Comparison of ENCODE assay signal across 8 cellular contexts in the genomic region with DNA sequence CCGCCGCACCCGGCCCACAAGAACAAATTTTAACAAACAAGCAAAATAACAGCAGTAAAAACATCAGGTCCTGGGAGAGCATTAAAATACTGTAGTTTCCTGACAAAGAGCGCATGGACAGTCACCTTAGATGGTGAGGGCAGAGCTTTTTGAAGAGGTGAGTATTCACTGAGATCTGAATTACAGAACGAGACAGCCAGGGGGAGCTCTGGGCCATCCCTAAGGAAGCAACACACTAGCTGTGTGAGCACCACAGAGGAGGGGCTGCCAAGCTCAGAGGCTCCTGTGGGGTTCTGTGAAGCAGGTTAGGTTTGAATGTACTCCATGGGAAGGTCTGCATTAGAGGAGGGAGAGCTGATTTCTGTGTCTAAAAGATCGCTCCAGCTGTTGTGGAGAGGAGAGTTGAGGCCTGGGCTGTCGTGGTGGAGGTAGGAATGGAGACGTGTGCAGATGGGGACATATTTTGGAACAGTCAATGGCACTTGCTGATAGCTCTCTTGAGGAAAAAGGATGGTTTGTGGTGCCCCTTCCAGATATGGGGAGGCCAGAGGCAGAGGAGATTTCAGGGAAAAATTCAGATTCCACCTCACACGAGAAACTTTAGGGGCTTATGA.
DNase-seq lines count a peak whose midpoint lies in the region; ATAC-seq and TF ChIP-seq lines count a peak whose summit lies in the region.

No MANE protein-coding gene starts in this region.

- H3K4me1 ChIP-seq in CD4-positive, CD25-positive, alpha-beta regulatory T cell (ENCODE audit: control insufficient read depth, insufficient read depth, low read length, poor library complexity, severe bottlenecking): no peaks in the 10 kb centered on the region
- H3K4me1 ChIP-seq in HEK293 (ENCODE audit: control insufficient read depth, insufficient read depth, low read length) (no peaks in the 10 kb centered on the region), esophagus squamous epithelium (no peaks in the 10 kb centered on the region), upper lobe of left lung (no peaks in the 10 kb centered on the region)

- peak overlapping the region in 2 of 3 donors; percentile 27 to 74 for H3K27ac Mint-ChIP-seq in CD4-positive, CD25-positive, alpha-beta regulatory T cell
- no peak overlapping the region for H3K27ac Mint-ChIP-seq in neural crest cell (ENCODE audit: unreplicated experiment)

- TF ChIP-seq EP300 in upper lobe of left lung (IDR thresholded peaks at IDR 0.05): no peak

- TF ChIP-seq POLR2A in esophagus squamous epithelium (IDR thresholded peaks at IDR 0.05) (no peak), upper lobe of left lung (IDR thresholded peaks at IDR 0.05) (no peak)

- H3K36me3 ChIP-seq in CD4-positive, CD25-positive, alpha-beta regulatory T cell (ENCODE audit: control insufficient read depth, insufficient read depth, low read length): peaks cover 48% of the 10 kb centered on the region
- H3K36me3 ChIP-seq in HEK293 (ENCODE audit: control insufficient read depth in 2 of 2, insufficient read depth in 1 of 2, low read length in 2 of 2) (peaks cover 35 to 86% of the 10 kb centered on the region in 2 experiments), esophagus squamous epithelium (peaks cover 20 to 100% (median 22%) of the 10 kb centered on the region in 3 donors), upper lobe of left lung (peaks cover 10 to 84% (median 52%) of the 10 kb centered on the region in 4 donors)

- peak in 2 of 3 donors; percentile 34 to 74 for DNase-seq in CD4-positive, CD25-positive, alpha-beta regulatory T cell
- DNase-seq in NCI-H774 (lab: John Stamatoyannopoulos, UW) (peak; percentile 44), esophagus squamous epithelium (lab: John Stamatoyannopoulos, UW) (no peak), neural crest cell (ENCODE audit: low read depth, low spot score) (peak; percentile 53), upper lobe of left lung (peak in 1 of 2 donors; percentile 43)
- DNase-seq in activated CD8-positive, alpha-beta memory T cell treated with anti-CD3 and anti-CD28 coated beads, Interleukin-2, amount 50 U/mL, for 4 hours: peak; percentile 41

- TF ChIP-seq CTCF in HEK293 (tag by site-specific recombination; IDR thresholded peaks at IDR 0.05): peak; percentile 34; the same call in 1 of the 2 replicates
- TF ChIP-seq CTCF in esophagus squamous epithelium (IDR thresholded peaks at IDR 0.05): peak in 5 of 6 experiments; percentile 36 to 62 (median 42)
- peak; percentile 71 for TF ChIP-seq CTCF in neural crest cell (conservative IDR thresholded peaks at IDR 0.05)
- peak in 4 of 6 experiments; percentile 31 to 54 (median 40) for TF ChIP-seq CTCF in upper lobe of left lung (IDR thresholded peaks at IDR 0.05)

- CTCF ChIA-PET in HEK293 (lab: Yijun Ruan, JAX): interaction anchor here (0.5 to 3.3 kb wide), 39 partner anchors 8 to 602 kb away, joined by 3 to 55 read pairs (median 4); no protein-coding TSS in a partner anchor

- H3K9me3 ChIP-seq in CD4-positive, CD25-positive, alpha-beta regulatory T cell (ENCODE audit: control insufficient read depth in 2 of 2, low read length in 2 of 2): no peaks in the 10 kb centered on the region
- no peaks in the 10 kb centered on the region for H3K9me3 ChIP-seq in HEK293 (ENCODE audit: control insufficient read depth, insufficient read depth, low read depth, low read length)
- no peaks in the 10 kb centered on the region for H3K9me3 ChIP-seq in esophagus squamous epithelium
- H3K9me3 ChIP-seq in upper lobe of left lung: no peaks in the 10 kb centered on the region

- H3K4me3 ChIP-seq in CD4-positive, CD25-positive, alpha-beta regulatory T cell (ENCODE audit: low read depth, low read length): no peak overlapping the region
- H3K4me3 ChIP-seq in HEK293 (ENCODE audit: low read depth, low read length): no peak overlapping the region
- no peak overlapping the region for H3K4me3 ChIP-seq in esophagus squamous epithelium
- H3K4me3 ChIP-seq in upper lobe of left lung: no peak overlapping the region

- H3K36me3 Mint-ChIP-seq in CD4-positive, CD25-positive, alpha-beta regulatory T cell: peaks cover 35% of the 10 kb centered on the region
- H3K36me3 Mint-ChIP-seq in neural crest cell (ENCODE audit: low read depth): peaks cover 8% of the 10 kb centered on the region

- H3K4me3 Mint-ChIP-seq in CD4-positive, CD25-positive, alpha-beta regulatory T cell: no peak overlapping the region
- no peak overlapping the region for H3K4me3 Mint-ChIP-seq in neural crest cell

- no peak overlapping the region for H3K27ac ChIP-seq in CD4-positive, CD25-positive, alpha-beta regulatory T cell (ENCODE audit: insufficient read depth, low read length, poor library complexity, severe bottlenecking)
- no peak overlapping the region for H3K27ac ChIP-seq in HEK293 (ENCODE audit: extremely low read depth, low read depth, low read length)
- H3K27ac ChIP-seq in esophagus squamous epithelium: no peak overlapping the region
- no peak overlapping the region for H3K27ac ChIP-seq in upper lobe of left lung

- H3K27me3 Mint-ChIP-seq in CD4-positive, CD25-positive, alpha-beta regulatory T cell: no peaks in the 10 kb centered on the region
- H3K27me3 Mint-ChIP-seq in neural crest cell (ENCODE audit: low read depth): no peaks in the 10 kb centered on the region

- intact Hi-C loops in esophagus squamous epithelium (cut with DNase I): no loop called here

- no peaks in the 10 kb centered on the region for H3K27me3 ChIP-seq in CD4-positive, CD25-positive, alpha-beta regulatory T cell (ENCODE audit: control insufficient read depth, insufficient read depth, low read length)
- H3K27me3 ChIP-seq in esophagus squamous epithelium (no peaks in the 10 kb centered on the region), upper lobe of left lung (no peaks in the 10 kb centered on the region)

- 82 to 86% methylated on average over 9 of the region's 9 CpGs for WGBS in esophagus squamous epithelium, 2 donors
- 88% methylated on average over 9 of the region's 9 CpGs for WGBS in upper lobe of left lung, 2 donors

- no peaks in the 10 kb centered on the region for H3K9me3 Mint-ChIP-seq in CD4-positive, CD25-positive, alpha-beta regulatory T cell
- no peaks in the 10 kb centered on the region for H3K9me3 Mint-ChIP-seq in neural crest cell

- peak; percentile 62 to 72 for ATAC-seq in CD4-positive, CD25-positive, alpha-beta regulatory T cell (ENCODE audit: low read depth in 2 of 2)
- ATAC-seq in upper lobe of left lung (ENCODE audit: low FRiP score in 2 of 2): peak; percentile 59 to 74
- no peak for ATAC-seq in HG03196 (IDR thresholded peaks at IDR 0.05; ENCODE audit: unreplicated experiment)

- H3K4me1 Mint-ChIP-seq in CD4-positive, CD25-positive, alpha-beta regulatory T cell: peaks cover 0 to 2% (median 0%) of the 10 kb centered on the region in 4 donors
- H3K4me1 Mint-ChIP-seq in neural crest cell: no peaks in the 10 kb centered on the region

- POLR2A ChIA-PET in HEK293 (lab: Yijun Ruan, JAX): interaction anchor here (1.2 kb wide), 1 partner anchor 189 kb away, joined by 4 read pairs; no protein-coding TSS in a partner anchor

TF ChIP-seq in HEK293, 187 proteins besides CTCF, POLR2A, EP300 and RAD21:
- TF ChIP-seq ZNF701 (tag by site-specific recombination; IDR thresholded peaks at IDR 0.05) (no peak), ZNF654 (tag by site-specific recombination; IDR thresholded peaks at IDR 0.05; ENCODE audit: low read depth) (peak; percentile 51)
TF ChIP-seq in HEK293: peak in this region for 1.
